In the genomic region with DNA sequence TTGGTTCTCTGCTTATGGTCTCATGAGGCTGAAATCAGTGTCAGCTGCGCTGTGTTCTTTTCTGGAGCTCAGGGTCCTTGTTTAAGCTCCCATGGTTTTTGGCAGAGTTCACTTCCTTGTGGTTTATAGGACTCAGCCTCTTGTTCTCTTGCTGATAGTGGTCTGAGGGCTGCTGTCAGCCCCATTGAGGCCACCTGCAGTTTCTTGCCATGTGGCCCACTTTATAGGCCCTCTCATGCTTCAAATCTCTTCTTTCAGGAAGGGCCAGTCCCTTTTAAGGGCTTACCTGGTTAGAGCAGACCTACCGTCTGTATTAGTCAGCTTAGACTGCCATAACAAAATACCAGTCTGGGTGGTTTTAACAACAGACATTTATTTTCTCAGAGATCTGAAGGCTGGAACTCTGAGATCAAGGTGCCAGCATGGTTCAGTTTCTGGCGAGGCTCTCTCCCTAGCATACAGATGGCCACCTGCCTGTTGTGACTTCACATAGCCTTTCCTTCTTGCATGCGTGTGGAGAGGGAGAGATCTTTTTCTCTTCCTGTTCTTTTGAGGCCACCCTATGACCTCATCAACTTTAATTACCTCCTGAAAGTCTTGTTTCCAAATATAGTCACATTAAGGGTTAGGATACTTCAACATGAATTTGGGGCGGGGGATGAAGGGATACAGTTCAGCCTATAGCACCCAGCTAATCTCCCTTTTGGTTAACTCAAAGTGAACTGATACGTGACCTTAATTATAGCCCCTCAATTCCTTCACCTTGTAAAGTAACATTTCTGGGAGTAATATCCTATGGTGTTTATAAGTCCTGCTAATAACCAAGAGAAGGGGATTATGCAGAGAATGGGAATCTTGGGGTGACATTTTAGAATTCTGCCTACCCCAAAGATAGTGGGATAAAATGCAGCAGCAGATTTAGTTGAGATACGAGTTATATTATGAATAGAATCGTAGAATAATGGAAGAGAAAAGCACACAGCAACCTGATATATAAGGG, we compare ENCODE assay signal across 8 cellular contexts.
A peak's percentile ranks its signal among the peaks of the same experiment; 100 is the strongest.
DNase-seq lines count a peak whose midpoint lies in the region; ATAC-seq and TF ChIP-seq lines count a peak whose summit lies in the region.

No MANE protein-coding gene starts in this region.

- H3K36me3 Mint-ChIP-seq in CD4-positive, alpha-beta memory T cell, result no peaks in the 10 kb centered on the region

- POLR2A ChIA-PET in CD4-positive, alpha-beta memory T cell (lab: Charles Lee; ENCODE audit: partially characterized antibody), result no interaction called here

- peak; percentile 46 for DNase-seq in EH (ENCODE audit: low read depth)
- DNase-seq in NB4 (ENCODE audit: low read depth), result peak; percentile 43
- peak; percentile 28 for DNase-seq in mammary epithelial cell
- no peak for DNase-seq in UCSD-AML1 (lab: John Stamatoyannopoulos, UW; ENCODE audit: unreplicated experiment)
- DNase-seq in osteoblast (ENCODE audit: insufficient read length, low spot score, missing footprints), result no peak
- no peak for DNase-seq in CD4-positive, alpha-beta memory T cell

- BruUV-seq in mammary epithelial cell (replicated peaks; lab: Mats Ljungman, UMichigan), result no TSS peak

- no peak for ATAC-seq in GM19455 (IDR thresholded peaks at IDR 0.05; ENCODE audit: unreplicated experiment)

- intact Hi-C loops in mammary epithelial cell (cut with micrococcal nuclease), result loop anchor here (10.0 kb wide), 1 partner anchor 88 kb away; no protein-coding TSS in a partner anchor
- intact Hi-C loops in CD4-positive, alpha-beta memory T cell (cut with micrococcal nuclease), result no loop called here

- H2AFZ ChIP-seq in mammary epithelial cell (ENCODE audit: low read depth, low read length), result no peak overlapping the region
- no peak overlapping the region for H2AFZ ChIP-seq in osteoblast (ENCODE audit: low read length)

- TF ChIP-seq CTCF in NB4 (IDR thresholded peaks at IDR 0.05; ENCODE audit: low read depth, low read length) (no peak), mammary epithelial cell (conservative IDR thresholded peaks at IDR 0.05 in 1 of 2, IDR thresholded peaks at IDR 0.05 in 1 of 2; ENCODE audit: extremely low read depth in 1 of 2, insufficient read depth in 1 of 2, low read depth in 1 of 2, low read length in 2 of 2) (no peak), osteoblast (IDR thresholded peaks at IDR 0.05; ENCODE audit: extremely low read depth, low read depth, low read length) (no peak)

- in situ Hi-C loops in mammary epithelial cell (cut with MboI; ENCODE audit: low sequenced_read_pairs in 2 of 2), result no loop called here

- peaks cover 9 to 22% (median 13%) of the 10 kb centered on the region in 4 donors for H3K4me1 Mint-ChIP-seq in CD4-positive, alpha-beta memory T cell

- H3K9me3 Mint-ChIP-seq in CD4-positive, alpha-beta memory T cell, result no peaks in the 10 kb centered on the region

- no peak for TF ChIP-seq POLR2A in NB4 (IDR thresholded peaks at IDR 0.05; ENCODE audit: extremely low read depth, insufficient read length)

- peaks cover 6% of the 10 kb centered on the region for H3K79me2 ChIP-seq in mammary epithelial cell (ENCODE audit: insufficient read depth, low read length)
- peaks cover 9% of the 10 kb centered on the region for H3K79me2 ChIP-seq in osteoblast (ENCODE audit: insufficient read depth, low read length)

- CTCF ChIA-PET in mammary epithelial cell (lab: Charles Lee; ENCODE audit: low non-redundant PET), result no interaction called here
- CTCF ChIA-PET in CD4-positive, alpha-beta memory T cell (lab: Charles Lee; ENCODE audit: partially characterized antibody), result interaction anchor here (1.3 kb wide), 1 partner anchor 10 kb away, joined by 3 read pairs; no protein-coding TSS in a partner anchor

- H3K4me3 Mint-ChIP-seq in CD4-positive, alpha-beta memory T cell, result no peak overlapping the region

- H3K27me3 ChIP-seq in mammary epithelial cell (ENCODE audit: insufficient read depth, low read length) (no peaks in the 10 kb centered on the region), muscle layer of duodenum (ENCODE audit: low read depth, low read length) (no peaks in the 10 kb centered on the region), osteoblast (ENCODE audit: insufficient read depth, low read length) (no peaks in the 10 kb centered on the region)
- H3K27me3 ChIP-seq in CD4-positive, alpha-beta memory T cell (ENCODE audit: insufficient read depth, low read length), result no peaks in the 10 kb centered on the region

- dilution Hi-C loops in mammary epithelial cell (cut with HindIII; ENCODE audit: low sequenced_read_pairs), result no loop called here

- H3K4me2 ChIP-seq in mammary epithelial cell (ENCODE audit: insufficient read depth, low read depth, low read length), result no peak overlapping the region
- H3K4me2 ChIP-seq in osteoblast (ENCODE audit: insufficient read depth, low read length), result no peak overlapping the region

- H3K27me3 Mint-ChIP-seq in CD4-positive, alpha-beta memory T cell, result no peaks in the 10 kb centered on the region

- H4K20me1 ChIP-seq in mammary epithelial cell (ENCODE audit: insufficient read depth, low read length) (no peaks in the 10 kb centered on the region), osteoblast (ENCODE audit: insufficient read depth, low read length) (peaks cover 3% of the 10 kb centered on the region)

- no peak overlapping the region for H3K27ac ChIP-seq in mammary epithelial cell (ENCODE audit: insufficient read depth, low read depth, low read length)
- peak overlapping the region; percentile 11 for H3K27ac ChIP-seq in muscle layer of duodenum (ENCODE audit: low read length)
- no peak overlapping the region for H3K27ac ChIP-seq in osteoblast (ENCODE audit: low read depth, low read length)
- H3K27ac ChIP-seq in CD4-positive, alpha-beta memory T cell (ENCODE audit: low read depth, low read length), result no peak overlapping the region

- H3K9me3 ChIP-seq in mammary epithelial cell (replicated peaks; ENCODE audit: insufficient read depth, low read length) (no peaks in the 10 kb centered on the region), muscle layer of duodenum (ENCODE audit: control insufficient read depth in 1 of 2, low read length in 2 of 2) (no peaks in the 10 kb centered on the region), osteoblast (ENCODE audit: low read depth, low read length) (no peaks in the 10 kb centered on the region)
- H3K9me3 ChIP-seq in CD4-positive, alpha-beta memory T cell (ENCODE audit: control insufficient read depth in 1 of 2, low read length in 2 of 2), result no peaks in the 10 kb centered on the region

- peak overlapping the region in 1 of 7 donors; percentile 24 for H3K27ac Mint-ChIP-seq in CD4-positive, alpha-beta memory T cell

- H3K9ac ChIP-seq in mammary epithelial cell (ENCODE audit: insufficient read depth, low read length), result no peak overlapping the region

- WGBS in mammary epithelial cell (ENCODE audit: low coverage, missing lambda C conversion rate), result 87% methylated on average over 8 of the region's 8 CpGs

- H3K4me1 ChIP-seq in mammary epithelial cell (ENCODE audit: insufficient read depth, low read length) (no peaks in the 10 kb centered on the region), muscle layer of duodenum (ENCODE audit: control insufficient read depth in 1 of 2, insufficient read depth in 2 of 2, low read length in 2 of 2) (peaks cover 7 to 36% of the 10 kb centered on the region in 2 donors), osteoblast (ENCODE audit: insufficient read depth, low read length) (peaks cover 9% of the 10 kb centered on the region)
- no peaks in the 10 kb centered on the region for H3K4me1 ChIP-seq in CD4-positive, alpha-beta memory T cell (ENCODE audit: insufficient read depth, low read length)

- H3K4me3 ChIP-seq in NB4 (ENCODE audit: low read depth, low read length), result no peak overlapping the region
- no peak overlapping the region for H3K4me3 ChIP-seq in mammary epithelial cell (replicated peaks in 1 of 3; ENCODE audit: insufficient read depth in 1 of 3, low read depth in 2 of 3, low read length in 3 of 3)
- H3K4me3 ChIP-seq in muscle layer of duodenum (ENCODE audit: low read depth in 1 of 2, low read length in 2 of 2), result no peak overlapping the region
- no peak overlapping the region for H3K4me3 ChIP-seq in osteoblast (ENCODE audit: insufficient read depth, low read length)
- H3K4me3 ChIP-seq in CD4-positive, alpha-beta memory T cell (ENCODE audit: low read length in 2 of 2), result no peak overlapping the region

- H3K36me3 ChIP-seq in mammary epithelial cell (ENCODE audit: insufficient read depth, low read length) (no peaks in the 10 kb centered on the region), muscle layer of duodenum (ENCODE audit: control insufficient read depth in 1 of 2, insufficient read depth in 2 of 2, low read length in 2 of 2) (no peaks in the 10 kb centered on the region), osteoblast (ENCODE audit: insufficient read depth, low read length) (no peaks in the 10 kb centered on the region)
- H3K36me3 ChIP-seq in CD4-positive, alpha-beta memory T cell (ENCODE audit: insufficient read depth, low read length), result no peaks in the 10 kb centered on the region

Comparison
In these comparisons a context has a peak if more than half of its experiments do, and no peak if none do; other contexts are left out.
1. DNase-seq: peak in EH (single experiment), NB4 (single experiment) and mammary epithelial cell (single experiment); none in UCSD-AML1 (single experiment), osteoblast (single experiment) and CD4-positive, alpha-beta memory T cell (0 of 5).